ENCODE assay signal across 8 cellular contexts in genomic region chr1:66996018-66996682, GRCh38. TPM values are rescaled to one million over a fixed set of nuclear protein-coding genes. Genes with fewer than 3 reads are reported as not detected.
DNase-seq lines count a peak whose midpoint lies in the region; ATAC-seq and TF ChIP-seq lines count a peak whose summit lies in the region.

No MANE protein-coding gene starts in this region.

- POLR2A ChIA-PET in WTC11 (lab: Charles Lee) = interaction anchor here (0.7 to 1.2 kb wide), 3 partner anchors 57 to 153 kb away, joined by 3 to 4 read pairs (median 3); no protein-coding TSS in a partner anchor

- CTCF ChIA-PET in WTC11 (lab: Charles Lee) = interaction anchor here (0.5 to 3.8 kb wide), 28 partner anchors 10 to 689 kb away, joined by 3 to 96 read pairs (median 4); partner anchors contain the start of genes C1orf141, GADD45A and SLC35D1

- H3K4me1 ChIP-seq in left lung = peaks cover 0 to 7% of the 10 kb centered on the region in 2 donors

- no peaks in the 10 kb centered on the region for H3K36me3 Mint-ChIP-seq in WTC11

- no peak overlapping the region for H3K4me3 ChIP-seq in left lung

- H3K9me3 ChIP-seq in left lung = no peaks in the 10 kb centered on the region

- peak; percentile 20 for DNase-seq in DMS79 treated with DMSO at 0.1 percent for 48 hours (lab: John Stamatoyannopoulos, UW)
- no peak for DNase-seq in DMS79 (lab: John Stamatoyannopoulos, UW)
- peak; percentile 51 for DNase-seq in NCI-H2196 treated with DMSO at 0.1 percent for 48 hours (lab: John Stamatoyannopoulos, UW; ENCODE audit: unreplicated experiment)
- peak; percentile 63 for DNase-seq in WTC11 (ENCODE audit: low spot score)
- peak in 35 of 61 donors; percentile 7 to 65 (median 27) for DNase-seq in caudate nucleus (lab: John Stamatoyannopoulos, UW)
- DNase-seq in left lung = peak in 1 of 2 donors; percentile 41
- peak; percentile 28 for DNase-seq in stimulated activated CD8-positive, alpha-beta memory T cell treated with anti-CD3 and anti-CD28 coated beads, Interleukin-12 subunit alpha, Interleukin-12 subunit beta, amount 100 ng/mL, for 1 hour (ENCODE audit: low read depth)

- H3K27ac Mint-ChIP-seq in WTC11 = no peak overlapping the region

- H3K27ac ChIP-seq in caudate nucleus (ENCODE audit: low read depth, low read length) (no peak overlapping the region), left lung (no peak overlapping the region)

- H3K36me3 ChIP-seq in left lung = peaks cover 0 to 5% of the 10 kb centered on the region in 2 donors

- TF ChIP-seq CTCF in WTC11 (IDR thresholded peaks at IDR 0.05) (0 out of 2 replicates have a peak, but pooled peaks have one; percentile 42), left lung (IDR thresholded peaks at IDR 0.05) (peak; percentile 47 to 70)

- H3K4me3 Mint-ChIP-seq in WTC11 = no peak overlapping the region

- no peaks in the 10 kb centered on the region for H3K27me3 ChIP-seq in left lung

- no peaks in the 10 kb centered on the region for H3K9me3 Mint-ChIP-seq in WTC11

- H3K27me3 Mint-ChIP-seq in WTC11 (ENCODE audit: low read depth) = no peaks in the 10 kb centered on the region

- ATAC-seq in HG02973 (IDR thresholded peaks at IDR 0.05; ENCODE audit: unreplicated experiment) = peak; percentile 76
- peak; percentile 77 for ATAC-seq in WTC11
- ATAC-seq in left lung = peak; percentile 91

- H3K4me1 Mint-ChIP-seq in WTC11 = no peaks in the 10 kb centered on the region

- intact Hi-C loops in left lung (cut with DNase I) = no loop called here

TF ChIP-seq in WTC11, 78 proteins besides CTCF, POLR2A, EP300 and RAD21:
- TF ChIP-seq IRF2 (CRISPR knock-in tag; IDR thresholded peaks at IDR 0.05; ENCODE audit: borderline replicate concordance, low read depth) (no peak), EMX1 (CRISPR knock-in tag; IDR thresholded peaks at IDR 0.05) (no peak), ZNF512 (CRISPR knock-in tag; IDR thresholded peaks at IDR 0.05; ENCODE audit: borderline replicate concordance) (no peak), STAT6 (CRISPR knock-in tag; conservative IDR thresholded peaks at IDR 0.05; ENCODE audit: low read depth) (no peak), TEAD4 (CRISPR knock-in tag; IDR thresholded peaks at IDR 0.05) (no peak), PRRX2 (CRISPR knock-in tag; IDR thresholded peaks at IDR 0.05) (no peak)
- TF ChIP-seq, protein P1, sequence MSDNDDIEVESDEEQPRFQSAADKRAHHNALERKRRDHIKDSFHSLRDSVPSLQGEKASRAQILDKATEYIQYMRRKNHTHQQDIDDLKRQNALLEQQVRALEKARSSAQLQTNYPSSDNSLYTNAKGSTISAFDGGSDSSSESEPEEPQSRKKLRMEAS (CRISPR knock-in tag; IDR thresholded peaks at IDR 0.05) = no peak
- TF ChIP-seq, protein P2, sequence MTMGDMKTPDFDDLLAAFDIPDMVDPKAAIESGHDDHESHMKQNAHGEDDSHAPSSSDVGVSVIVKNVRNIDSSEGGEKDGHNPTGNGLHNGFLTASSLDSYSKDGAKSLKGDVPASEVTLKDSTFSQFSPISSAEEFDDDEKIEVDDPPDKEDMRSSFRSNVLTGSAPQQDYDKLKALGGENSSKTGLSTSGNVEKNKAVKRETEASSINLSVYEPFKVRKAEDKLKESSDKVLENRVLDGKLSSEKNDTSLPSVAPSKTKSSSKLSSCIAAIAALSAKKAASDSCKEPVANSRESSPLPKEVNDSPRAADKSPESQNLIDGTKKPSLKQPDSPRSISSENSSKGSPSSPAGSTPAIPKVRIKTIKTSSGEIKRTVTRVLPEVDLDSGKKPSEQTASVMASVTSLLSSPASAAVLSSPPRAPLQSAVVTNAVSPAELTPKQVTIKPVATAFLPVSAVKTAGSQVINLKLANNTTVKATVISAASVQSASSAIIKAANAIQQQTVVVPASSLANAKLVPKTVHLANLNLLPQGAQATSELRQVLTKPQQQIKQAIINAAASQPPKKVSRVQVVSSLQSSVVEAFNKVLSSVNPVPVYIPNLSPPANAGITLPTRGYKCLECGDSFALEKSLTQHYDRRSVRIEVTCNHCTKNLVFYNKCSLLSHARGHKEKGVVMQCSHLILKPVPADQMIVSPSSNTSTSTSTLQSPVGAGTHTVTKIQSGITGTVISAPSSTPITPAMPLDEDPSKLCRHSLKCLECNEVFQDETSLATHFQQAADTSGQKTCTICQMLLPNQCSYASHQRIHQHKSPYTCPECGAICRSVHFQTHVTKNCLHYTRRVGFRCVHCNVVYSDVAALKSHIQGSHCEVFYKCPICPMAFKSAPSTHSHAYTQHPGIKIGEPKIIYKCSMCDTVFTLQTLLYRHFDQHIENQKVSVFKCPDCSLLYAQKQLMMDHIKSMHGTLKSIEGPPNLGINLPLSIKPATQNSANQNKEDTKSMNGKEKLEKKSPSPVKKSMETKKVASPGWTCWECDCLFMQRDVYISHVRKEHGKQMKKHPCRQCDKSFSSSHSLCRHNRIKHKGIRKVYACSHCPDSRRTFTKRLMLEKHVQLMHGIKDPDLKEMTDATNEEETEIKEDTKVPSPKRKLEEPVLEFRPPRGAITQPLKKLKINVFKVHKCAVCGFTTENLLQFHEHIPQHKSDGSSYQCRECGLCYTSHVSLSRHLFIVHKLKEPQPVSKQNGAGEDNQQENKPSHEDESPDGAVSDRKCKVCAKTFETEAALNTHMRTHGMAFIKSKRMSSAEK (CRISPR knock-in tag; IDR thresholded peaks at IDR 0.05; ENCODE audit: borderline replicate concordance) = no peak

RNA-seq across cellular contexts. Expression of gene SLC35D1, which starts 57.8 kb away (rescaled TPM):
- total RNA-seq in WTC11 (2021) (2.4 to 3.0 TPM (median 2.6 TPM) in 3 replicates), left lung (10 to 100 TPM in 1 of 2 donors, 1 to 10 TPM in 1; 9.2 to 10.9 TPM)
